In the genomic region with DNA sequence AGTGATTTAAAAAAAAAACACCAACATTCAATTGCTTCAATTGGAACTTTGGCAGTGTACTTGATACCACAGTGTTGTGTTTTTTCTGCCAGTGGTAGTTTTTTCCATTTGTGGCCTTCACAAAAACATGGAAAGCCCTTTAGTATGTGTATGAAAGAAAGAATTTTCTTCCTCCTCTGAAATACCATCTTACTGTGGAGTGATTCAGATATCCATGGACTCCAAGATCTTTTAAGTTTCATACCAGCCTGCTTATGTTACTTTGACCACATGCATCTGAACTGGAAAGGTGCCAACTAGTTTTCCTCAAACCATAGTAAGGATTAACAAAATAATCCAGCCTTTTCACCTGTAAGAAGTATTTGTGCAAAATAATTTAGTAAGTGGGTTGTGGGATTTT, we compare ENCODE assay signal across 9 cellular contexts. TPM values are rescaled to one million over a fixed set of nuclear protein-coding genes. Genes with fewer than 3 reads are reported as not detected.
DNase-seq lines count a peak whose midpoint lies in the region; ATAC-seq and TF ChIP-seq lines count a peak whose summit lies in the region.
"Had no signal": no experiment of that assay in that cellular context is flagged by ENCODE, and none has a peak within 500 bp of the region (broad histone marks: within the 10 kb centered on the region; RNA-seq: fewer than 3 reads in every experiment).

No MANE protein-coding gene starts in this region.

- H3K4me3 Mint-ChIP-seq in stimulated activated naive CD8-positive, alpha-beta T cell treated with anti-CD3 and anti-CD28 coated beads, Interleukin-15, Interleukin-2, amounts not matched to agents 100 ng/mL and 50 ng/mL, for 24 hours = peak overlapping the region; percentile 99
- H3K4me3 Mint-ChIP-seq in activated naive CD8-positive, alpha-beta T cell treated with anti-CD3 and anti-CD28 coated beads, Interleukin-2, amount 10 ng/mL, durations not matched to agents 7 days and 5 days = peak overlapping the region; percentile 85

- no peak for ATAC-seq in stimulated activated naive CD8-positive, alpha-beta T cell treated with anti-CD3 and anti-CD28 coated beads, Interleukin-15, Interleukin-2, amounts not matched to agents 100 U/mL and 50 U/mL, for 24 hours
- ATAC-seq in activated naive CD8-positive, alpha-beta T cell treated with anti-CD3 and anti-CD28 coated beads, Interleukin-2, amount 10 ng/mL, durations not matched to agents 7 days and 5 days (ENCODE audit: low read depth) = no peak
- no peak for ATAC-seq in GM18520 (IDR thresholded peaks at IDR 0.05; ENCODE audit: unreplicated experiment)

- no peak overlapping the region for H3K27ac Mint-ChIP-seq in stimulated activated naive CD8-positive, alpha-beta T cell treated with anti-CD3 and anti-CD28 coated beads, Interleukin-15, Interleukin-2, amounts not matched to agents 100 ng/mL and 50 ng/mL, for 24 hours
- no peak overlapping the region for H3K27ac Mint-ChIP-seq in activated naive CD8-positive, alpha-beta T cell treated with anti-CD3 and anti-CD28 coated beads, Interleukin-2, amount 10 ng/mL, durations not matched to agents 7 days and 5 days

- no peaks in the 10 kb centered on the region for H3K27me3 Mint-ChIP-seq in stimulated activated naive CD8-positive, alpha-beta T cell treated with anti-CD3 and anti-CD28 coated beads, Interleukin-15, Interleukin-2, amounts not matched to agents 100 ng/mL and 50 ng/mL, for 24 hours
- H3K27me3 Mint-ChIP-seq in activated naive CD8-positive, alpha-beta T cell treated with anti-CD3 and anti-CD28 coated beads, Interleukin-2, amount 10 ng/mL, durations not matched to agents 7 days and 5 days = no peaks in the 10 kb centered on the region

- H3K4me3 ChIP-seq in uterus = no peak overlapping the region

- no peak for TF ChIP-seq POLR2A in uterus (IDR thresholded peaks at IDR 0.05)

- H3K36me3 ChIP-seq in uterus = no peaks in the 10 kb centered on the region
- H3K36me3 ChIP-seq: Peyer's patch had no signal

- no peaks in the 10 kb centered on the region for H3K27me3 ChIP-seq in uterus
- H3K27me3 ChIP-seq: Peyer's patch had no signal

- H3K4me1 ChIP-seq in uterus = peaks cover 0 to 16% of the 10 kb centered on the region in 2 donors

- POLR2A ChIA-PET in activated naive CD8-positive, alpha-beta T cell treated with anti-CD3 and anti-CD28 coated beads, Interleukin-2, amount 10 ng/mL, durations not matched to agents 7 days and 5 days (lab: Charles Lee) = no interaction called here

- TF ChIP-seq CTCF in uterus (IDR thresholded peaks at IDR 0.05) = no peak

- peak overlapping the region in 1 of 2 donors; percentile 12 for H3K27ac ChIP-seq in uterus
- H3K27ac ChIP-seq: Peyer's patch had no signal

- no peak for DNase-seq in stimulated activated naive CD8-positive, alpha-beta T cell treated with anti-CD3 and anti-CD28 coated beads, Interleukin-15, Interleukin-2, amounts not matched to agents 100 U/mL and 50 U/mL, for 24 hours
- DNase-seq in activated naive CD8-positive, alpha-beta T cell treated with anti-CD3 and anti-CD28 coated beads, Interleukin-2, amount 10 ng/mL, durations not matched to agents 7 days and 5 days = no peak
- DNase-seq in kidney glomerular epithelial cell (lab: John Stamatoyannopoulos, UW) (peak; percentile 31), NCI-H345 treated with DMSO at 0.1 percent for 48 hours (lab: John Stamatoyannopoulos, UW; ENCODE audit: unreplicated experiment) (no peak), NCI-H2196 treated with DMSO at 0.1 percent for 48 hours (lab: John Stamatoyannopoulos, UW; ENCODE audit: unreplicated experiment) (no peak), uterus (no peak)
- DNase-seq: Peyer's patch had no signal

- intact Hi-C loops in uterus (cut with DNase I; ENCODE audit: low total_unique reads) = no loop called here

- H3K9me3 ChIP-seq in uterus = no peaks in the 10 kb centered on the region
- H3K9me3 ChIP-seq: Peyer's patch had no signal

- H3K36me3 Mint-ChIP-seq in stimulated activated naive CD8-positive, alpha-beta T cell treated with anti-CD3 and anti-CD28 coated beads, Interleukin-15, Interleukin-2, amounts not matched to agents 100 ng/mL and 50 ng/mL, for 24 hours (ENCODE audit: low read depth) = peaks cover 3% of the 10 kb centered on the region
- peaks cover 10% of the 10 kb centered on the region for H3K36me3 Mint-ChIP-seq in activated naive CD8-positive, alpha-beta T cell treated with anti-CD3 and anti-CD28 coated beads, Interleukin-2, amount 10 ng/mL, durations not matched to agents 7 days and 5 days

- H3K4me1 Mint-ChIP-seq in stimulated activated naive CD8-positive, alpha-beta T cell treated with anti-CD3 and anti-CD28 coated beads, Interleukin-15, Interleukin-2, amounts not matched to agents 100 ng/mL and 50 ng/mL, for 24 hours (ENCODE audit: low read depth) = peaks cover 75% of the 10 kb centered on the region
- H3K4me1 Mint-ChIP-seq in activated naive CD8-positive, alpha-beta T cell treated with anti-CD3 and anti-CD28 coated beads, Interleukin-2, amount 10 ng/mL, durations not matched to agents 7 days and 5 days = peaks cover 47% of the 10 kb centered on the region

- H3K9me3 Mint-ChIP-seq in stimulated activated naive CD8-positive, alpha-beta T cell treated with anti-CD3 and anti-CD28 coated beads, Interleukin-15, Interleukin-2, amounts not matched to agents 100 ng/mL and 50 ng/mL, for 24 hours = no peaks in the 10 kb centered on the region
- no peaks in the 10 kb centered on the region for H3K9me3 Mint-ChIP-seq in activated naive CD8-positive, alpha-beta T cell treated with anti-CD3 and anti-CD28 coated beads, Interleukin-2, amount 10 ng/mL, durations not matched to agents 7 days and 5 days

RNA-seq across cellular contexts. Expression of a gene that starts 3.4 kb away (rescaled TPM):
- 10 to 100 TPM; 58.8 to 60.0 TPM for total RNA-seq in activated naive CD8-positive, alpha-beta T cell treated with anti-CD3 and anti-CD28 coated beads, Interleukin-2, amount 10 ng/mL, durations not matched to agents 7 days and 5 days
- 10 to 100 TPM; 14.9 to 44.4 (median 34.6) TPM for total RNA-seq in uterus
